In genomic region chrX:5979338-5979737, GRCh38 we compare ENCODE assay signal across 22 cellular contexts.
"Had no signal": no experiment of that assay in that cellular context is flagged by ENCODE, and none has a peak within 500 bp of the region (broad histone marks: within the 10 kb centered on the region; RNA-seq: fewer than 3 reads in every experiment).

No MANE protein-coding gene starts in this region.

- H3K4me3 ChIP-seq: coronary artery, dorsolateral prefrontal cortex, esophagus muscularis mucosa, gastrocnemius medialis, heart right ventricle, left lung, lower lobe of right lung had no signal

- H3K4me1 ChIP-seq: esophagus muscularis mucosa, gastrocnemius medialis, heart right ventricle, left lung, lower lobe of right lung had no signal

- H3K9me3 ChIP-seq: gastrocnemius medialis, left lung, lower lobe of right lung had no signal

- H3K4me1 Mint-ChIP-seq: memory B cell had no signal

- ATAC-seq: gastrocnemius medialis, heart right ventricle, left cardiac atrium, left lung, left ventricle myocardium superior, lower lobe of right lung had no signal

- H3K36me3 ChIP-seq: esophagus muscularis mucosa, gastrocnemius medialis, heart right ventricle, left lung, lower lobe of right lung had no signal

- H3K4me3 Mint-ChIP-seq: memory B cell had no signal

- DNase-seq: dermis blood vessel endothelial cell; dorsolateral prefrontal cortex; effector CD4-positive, alpha-beta T cell; effector memory CD4-positive, alpha-beta T cell; foreskin melanocyte; gastrocnemius medialis; glutamatergic neuron; head of caudate nucleus; heart right ventricle; hippocampal formation; left cardiac atrium; left lung; left ventricle myocardium superior; lower lobe of right lung; mesendoderm; midbrain had no signal

- H3K27me3 ChIP-seq: esophagus muscularis mucosa, gastrocnemius medialis, heart right ventricle, left lung had no signal

- H3K27me3 Mint-ChIP-seq: memory B cell had no signal

- H3K27ac ChIP-seq: coronary artery, dorsolateral prefrontal cortex, esophagus muscularis mucosa, gastrocnemius medialis, heart right ventricle, left lung, lower lobe of right lung had no signal

- FAIRE-seq: endothelial cell of umbilical vein, islet of Langerhans, keratinocyte had no signal

- H3K36me3 Mint-ChIP-seq: memory B cell had no signal

- H3K27ac Mint-ChIP-seq: memory B cell had no signal
